13 cellular contexts compared by ENCODE assay signal in genomic region chr2:205712508-205712907, GRCh38. TPM values are rescaled to one million over a fixed set of nuclear protein-coding genes. Genes with fewer than 3 reads are reported as not detected.
A peak's percentile ranks its signal among the peaks of the same experiment; 100 is the strongest.
DNase-seq lines count a peak whose midpoint lies in the region; ATAC-seq and TF ChIP-seq lines count a peak whose summit lies in the region.
"Had no signal": no experiment of that assay in that cellular context is flagged by ENCODE, and none has a peak within 500 bp of the region (broad histone marks: within the 10 kb centered on the region; RNA-seq: fewer than 3 reads in every experiment).

No MANE protein-coding gene starts in this region.

- no peak overlapping the region; the same call in 1 of the 2 replicates for H3K4me2 ChIP-seq in PC-3 (ENCODE audit: low read length)

- peak; percentile 74 for ATAC-seq in PC-3
- peak; percentile 39 for ATAC-seq in esophagus mucosa
- no peak for ATAC-seq in GM21447 (IDR thresholded peaks at IDR 0.05; ENCODE audit: unreplicated experiment)
- no peak for ATAC-seq in HG03280 (IDR thresholded peaks at IDR 0.05; ENCODE audit: unreplicated experiment)
- no peak for ATAC-seq in HG03095 (IDR thresholded peaks at IDR 0.05; ENCODE audit: unreplicated experiment)
- ATAC-seq: gastrocnemius medialis had no signal

- no peaks in the 10 kb centered on the region for H3K27me3 Mint-ChIP-seq in osteocyte (ENCODE audit: unreplicated experiment)

- TF ChIP-seq CTCF in PC-3 (conservative IDR thresholded peaks at IDR 0.05; ENCODE audit: low read depth, low read length) (no peak), osteocyte (IDR thresholded peaks at IDR 0.05) (no peak)

- no peak overlapping the region for H2AFZ ChIP-seq in PC-3 (ENCODE audit: low read length)

- no peaks in the 10 kb centered on the region for H3K9me3 ChIP-seq in PC-3 (ENCODE audit: low read length)
- H3K9me3 ChIP-seq: gastrocnemius medialis, tibial artery had no signal

- no peaks in the 10 kb centered on the region for H3K9me3 Mint-ChIP-seq in osteocyte (ENCODE audit: unreplicated experiment)

- H3K4me1 Mint-ChIP-seq in osteocyte (ENCODE audit: unreplicated experiment), result peaks cover 64% of the 10 kb centered on the region

- no peak overlapping the region for H3K4me3 ChIP-seq in PC-3 (ENCODE audit: low read length)
- H3K4me3 ChIP-seq: gastrocnemius medialis, tibial artery had no signal

- peaks cover 7% of the 10 kb centered on the region for H3K36me3 Mint-ChIP-seq in osteocyte (ENCODE audit: unreplicated experiment)

- BruUV-seq in PC-3 (replicated peaks; lab: Mats Ljungman, UMichigan), result no TSS peak

- H3K9ac ChIP-seq in PC-3 (ENCODE audit: low read length), result 0 out of 2 replicates have a peak overlapping the region, but pooled peaks have one; percentile 6

- H3K27ac ChIP-seq in PC-3 (ENCODE audit: low read length), result 0 out of 2 replicates have a peak overlapping the region, but pooled peaks have one; percentile 14
- H3K27ac ChIP-seq: gastrocnemius medialis, tibial artery had no signal

- H3K36me3 ChIP-seq in PC-3 (ENCODE audit: low read depth, low read length), result no peaks in the 10 kb centered on the region
- H3K36me3 ChIP-seq: gastrocnemius medialis, tibial artery had no signal

- no peaks in the 10 kb centered on the region for H3K79me2 ChIP-seq in PC-3 (ENCODE audit: low read length)

- no peaks in the 10 kb centered on the region for H4K20me1 ChIP-seq in PC-3 (ENCODE audit: low read length)

- CTCF ChIA-PET in PC-3 (lab: Charles Lee), result interaction anchor here (0.6 kb wide), 1 partner anchor 33 kb away, joined by 3 read pairs; no protein-coding TSS in a partner anchor

- no peak overlapping the region for H3K4me3 Mint-ChIP-seq in osteocyte (ENCODE audit: unreplicated experiment)

- DNase-seq in CD1c-positive myeloid dendritic cell (ENCODE audit: extremely low spot score) (peak; percentile 39), PC-3 (peak; percentile 43), osteocyte (ENCODE audit: extremely low spot score, unreplicated experiment) (no peak), HPDE6-E6E7 (ENCODE audit: extremely low spot score) (no peak)
- DNase-seq: activated CD4-positive, alpha-beta T cell treated with anti-CD3 and anti-CD28 coated beads, Interleukin-2, amount 50 U/mL, for 4 hours; aorta; gastrocnemius medialis; NCI-H1930; tibial artery had no signal

- peak overlapping the region; percentile 64 for H3K27ac Mint-ChIP-seq in osteocyte (ENCODE audit: unreplicated experiment)

- no peaks in the 10 kb centered on the region for H3K27me3 ChIP-seq in PC-3 (ENCODE audit: low read length)
- H3K27me3 ChIP-seq: gastrocnemius medialis, tibial artery had no signal

- no peaks in the 10 kb centered on the region for H3K9me2 ChIP-seq in PC-3 (replicated peaks; ENCODE audit: low read length)

- POLR2A ChIA-PET in PC-3 (lab: Charles Lee; ENCODE audit: unreplicated experiment), result no interaction called here

- H3F3A ChIP-seq in PC-3 (ENCODE audit: low read length, unreplicated experiment), result no peaks in the 10 kb centered on the region

- peaks cover 13% of the 10 kb centered on the region for H3K4me1 ChIP-seq in PC-3 (ENCODE audit: insufficient read depth, low read length)

- intact Hi-C loops in PC-3 (cut with micrococcal nuclease), result no loop called here

RNA-seq across cellular contexts. Expression of gene NRP2, which starts 30.2 kb away (rescaled TPM):
- 18.3 and 19.9 TPM in 2 replicates for total RNA-seq in PC-3 (2014; rRNA removed)
- total RNA-seq in esophagus mucosa, result 20.0 TPM
- 52.4 and 58.4 TPM in 2 replicates for total RNA-seq in osteocyte

Comparison
In these comparisons a context has a peak if more than half of its experiments do, and no peak if none do; other contexts are left out.
1. DNase-seq: peak in CD1c-positive myeloid dendritic cell (single experiment) and PC-3 (single experiment); none in osteocyte (single experiment) and HPDE6-E6E7 (single experiment).
2. ATAC-seq: peak in PC-3 (single experiment) and esophagus mucosa (single experiment); none in GM21447 (single experiment), HG03280 (single experiment) and HG03095 (single experiment).